In the genomic region with DNA sequence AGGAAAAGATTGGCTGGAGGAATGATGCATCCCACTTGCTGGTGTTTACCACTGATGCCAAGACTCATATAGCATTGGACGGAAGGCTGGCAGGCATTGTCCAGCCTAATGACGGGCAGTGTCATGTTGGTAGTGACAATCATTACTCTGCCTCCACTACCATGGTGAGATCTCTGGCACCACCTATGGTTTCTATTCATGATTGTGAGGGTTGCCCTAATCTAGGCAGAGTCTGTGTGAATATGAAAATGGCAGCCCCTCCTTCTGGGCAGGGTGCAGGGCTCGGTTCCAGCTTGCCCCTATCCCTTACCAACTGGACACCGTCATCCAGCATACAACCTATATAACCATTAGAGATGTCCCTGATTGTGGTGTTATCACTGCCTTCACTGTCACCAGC, we compare ENCODE assay signal across 1 cellular context.
TF ChIP-seq lines count a peak whose summit lies in the region.

No MANE protein-coding gene starts in this region.

TF ChIP-seq in HCT116, 20 proteins besides CTCF, POLR2A, EP300 and RAD21:
- TF ChIP-seq, protein P1, sequence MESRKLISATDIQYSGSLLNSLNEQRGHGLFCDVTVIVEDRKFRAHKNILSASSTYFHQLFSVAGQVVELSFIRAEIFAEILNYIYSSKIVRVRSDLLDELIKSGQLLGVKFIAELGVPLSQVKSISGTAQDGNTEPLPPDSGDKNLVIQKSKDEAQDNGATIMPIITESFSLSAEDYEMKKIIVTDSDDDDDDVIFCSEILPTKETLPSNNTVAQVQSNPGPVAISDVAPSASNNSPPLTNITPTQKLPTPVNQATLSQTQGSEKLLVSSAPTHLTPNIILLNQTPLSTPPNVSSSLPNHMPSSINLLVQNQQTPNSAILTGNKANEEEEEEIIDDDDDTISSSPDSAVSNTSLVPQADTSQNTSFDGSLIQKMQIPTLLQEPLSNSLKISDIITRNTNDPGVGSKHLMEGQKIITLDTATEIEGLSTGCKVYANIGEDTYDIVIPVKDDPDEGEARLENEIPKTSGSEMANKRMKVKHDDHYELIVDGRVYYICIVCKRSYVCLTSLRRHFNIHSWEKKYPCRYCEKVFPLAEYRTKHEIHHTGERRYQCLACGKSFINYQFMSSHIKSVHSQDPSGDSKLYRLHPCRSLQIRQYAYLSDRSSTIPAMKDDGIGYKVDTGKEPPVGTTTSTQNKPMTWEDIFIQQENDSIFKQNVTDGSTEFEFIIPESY (IDR thresholded peaks at IDR 0.05; ENCODE audit: extremely low read depth, insufficient replicate concordance, low read length) = no peak
- TF ChIP-seq EZH2phosphoT487 (IDR thresholded peaks at IDR 0.05; ENCODE audit: borderline replicate concordance) = no peak
- TF ChIP-seq ZFX (IDR thresholded peaks at IDR 0.05) = no peak
- no peak for TF ChIP-seq POLR2AphosphoS5 (IDR thresholded peaks at IDR 0.05; ENCODE audit: low read depth, low read length)
- TF ChIP-seq CBX3 (IDR thresholded peaks at IDR 0.05; ENCODE audit: low read depth) = no peak
- no peak for TF ChIP-seq EZH2 (IDR thresholded peaks at IDR 0.05)
- TF ChIP-seq JUND (IDR thresholded peaks at IDR 0.05) = no peak
- TF ChIP-seq REST (IDR thresholded peaks at IDR 0.05; ENCODE audit: low read depth) = no peak
- no peak for TF ChIP-seq FOSL1 (IDR thresholded peaks at IDR 0.05; ENCODE audit: low read depth)
